ENCODE assay signal across 8 cellular contexts in genomic region chr10:100872034-100872791, GRCh38. TPM values are rescaled to one million over a fixed set of nuclear protein-coding genes. Genes with fewer than 3 reads are reported as not detected.
DNase-seq lines count a peak whose midpoint lies in the region; ATAC-seq lines count a peak whose summit lies in the region.

No MANE protein-coding gene starts in this region.

- H3K36me3 ChIP-seq in adipocyte (ENCODE audit: control insufficient read depth, insufficient read depth, low read length, severe bottlenecking) = no peaks in the 10 kb centered on the region

- H3K9ac ChIP-seq in adipocyte (ENCODE audit: low read length) = no peak overlapping the region

- H3K9me3 ChIP-seq in adipocyte (ENCODE audit: control insufficient read depth, low read length) = no peaks in the 10 kb centered on the region

- ATAC-seq in left lobe of liver (peak; percentile 60), GM18873 (IDR thresholded peaks at IDR 0.05; ENCODE audit: low FRiP score, unreplicated experiment) (no peak), HG03039 (IDR thresholded peaks at IDR 0.05; ENCODE audit: unreplicated experiment) (no peak)

- peak; percentile 69 for DNase-seq in DMS 273 (lab: John Stamatoyannopoulos, UW; ENCODE audit: unreplicated experiment)
- peak; percentile 44 for DNase-seq in HT-29 (ENCODE audit: low spot score)
- DNase-seq in SK-MEL-5 (ENCODE audit: low read depth, low spot score) = peak; percentile 62
- DNase-seq in adipocyte (ENCODE audit: low read depth) = peak; percentile 51
- DNase-seq in left lobe of liver (ENCODE audit: low spot score) = no peak
- peak; percentile 31 for DNase-seq in stimulated activated CD8-positive, alpha-beta memory T cell treated with anti-CD3 and anti-CD28 coated beads, Interleukin-7, amount 100 ng/mL, for 24 hours (ENCODE audit: low read depth)

- no peak overlapping the region for H3K4me3 ChIP-seq in adipocyte (ENCODE audit: low read length)

- in situ Hi-C loops in SK-MEL-5 (cut with HindIII; ENCODE audit: low pct_unique_long_range_greater_than_20kb, low sequenced_read_pairs) = no loop called here

- H3K4me1 ChIP-seq in adipocyte (ENCODE audit: control insufficient read depth, insufficient read depth, low read length) = no peaks in the 10 kb centered on the region

- H3K27me3 ChIP-seq in adipocyte (replicated peaks; ENCODE audit: control insufficient read depth, insufficient read depth, low read length) = peaks cover 58% of the 10 kb centered on the region

RNA-seq across cellular contexts. Expression of gene SLF2, which starts 40.5 kb away (rescaled TPM):
- 15.7 and 19.4 TPM in 2 replicates for total RNA-seq in HT-29 (2014; rRNA removed; shearing (Covaris generic))
- total RNA-seq in SK-MEL-5 (2014; rRNA removed; shearing (Covaris generic)) = 21.8 and 24.4 TPM in 2 replicates
- polyA plus RNA-seq in SK-MEL-5 (2015; cell fraction: cytosol; rRNA removed) = 9.9 and 13.8 TPM in 2 replicates
- polyA plus RNA-seq in SK-MEL-5 (2015; cell fraction: nucleus; rRNA removed) = 39.7 and 44.5 TPM in 2 replicates
- total RNA-seq in left lobe of liver = 7.7 TPM
